ENCODE assay signal across 1 cellular context in genomic region chr2:43186679-43187374, GRCh38.
TF ChIP-seq lines count a peak whose summit lies in the region.

No MANE protein-coding gene starts in this region.

TF ChIP-seq in HepG2, 621 proteins besides CTCF, POLR2A, EP300 and RAD21 (continued from another document and continues in another):
- TF ChIP-seq ZNF142 (CRISPR knock-in tag; IDR thresholded peaks at IDR 0.05) (no peak), ZNF44 (CRISPR knock-in tag; IDR thresholded peaks at IDR 0.05) (no peak), ZXDC (CRISPR knock-in tag; IDR thresholded peaks at IDR 0.05) (no peak), MYC (CRISPR knock-in tag; IDR thresholded peaks at IDR 0.05; ENCODE audit: borderline replicate concordance) (peak; percentile 38; the same call in 1 of the 2 replicates), PRDM15 (CRISPR knock-in tag; IDR thresholded peaks at IDR 0.05) (no peak), TOPORS (CRISPR knock-in tag; IDR thresholded peaks at IDR 0.05) (no peak), ZNF891 (CRISPR knock-in tag; IDR thresholded peaks at IDR 0.05) (no peak), BCL3 (CRISPR knock-in tag; IDR thresholded peaks at IDR 0.05) (0 out of 2 replicates have a peak, but pooled peaks have one; percentile 45), ZNF788 (CRISPR knock-in tag; IDR thresholded peaks at IDR 0.05; ENCODE audit: borderline replicate concordance) (no peak), HNRNPK (IDR thresholded peaks at IDR 0.05; ENCODE audit: low read depth, low read length, poor library complexity, severe bottlenecking) (no peak), ATF2 (CRISPR knock-in tag; IDR thresholded peaks at IDR 0.05) (no peak), HMGXB3 (CRISPR knock-in tag; IDR thresholded peaks at IDR 0.05; ENCODE audit: borderline replicate concordance) (no peak), KLF12 (CRISPR knock-in tag; IDR thresholded peaks at IDR 0.05; ENCODE audit: borderline replicate concordance) (no peak), MAFK (conservative IDR thresholded peaks at IDR 0.05 in 1 of 2, IDR thresholded peaks at IDR 0.05 in 1 of 2; ENCODE audit: low read length in 2 of 2) (no peak), ATF5 (CRISPR knock-in tag; IDR thresholded peaks at IDR 0.05; ENCODE audit: low read depth) (no peak), ZNF451 (CRISPR knock-in tag; IDR thresholded peaks at IDR 0.05) (no peak; the same call in 1 of the 2 replicates), ZC3H4 (CRISPR knock-in tag; IDR thresholded peaks at IDR 0.05; ENCODE audit: borderline replicate concordance) (no peak), HDAC6 (IDR thresholded peaks at IDR 0.05; ENCODE audit: low read depth, low read length) (no peak), DPF2 (CRISPR knock-in tag; IDR thresholded peaks at IDR 0.05; ENCODE audit: borderline replicate concordance, low read depth) (no peak), GPN1 (CRISPR knock-in tag; IDR thresholded peaks at IDR 0.05; ENCODE audit: borderline replicate concordance) (no peak), MAFF (IDR thresholded peaks at IDR 0.05; ENCODE audit: low read depth, low read length) (no peak), ZNF225 (CRISPR knock-in tag; IDR thresholded peaks at IDR 0.05) (0 out of 2 replicates have a peak, but pooled peaks have one; percentile 11), TARDBP (CRISPR knock-in tag; IDR thresholded peaks at IDR 0.05) (no peak), WIZ (CRISPR knock-in tag; IDR thresholded peaks at IDR 0.05) (no peak), GPBP1L1 (CRISPR knock-in tag; IDR thresholded peaks at IDR 0.05) (no peak), MIER3 (CRISPR knock-in tag; IDR thresholded peaks at IDR 0.05; ENCODE audit: borderline replicate concordance) (no peak), ZNF263 (CRISPR knock-in tag; IDR thresholded peaks at IDR 0.05) (no peak), MIXL1 (CRISPR knock-in tag; IDR thresholded peaks at IDR 0.05) (peak; percentile 35; the same call in 1 of the 2 replicates)
